In the genomic region with DNA sequence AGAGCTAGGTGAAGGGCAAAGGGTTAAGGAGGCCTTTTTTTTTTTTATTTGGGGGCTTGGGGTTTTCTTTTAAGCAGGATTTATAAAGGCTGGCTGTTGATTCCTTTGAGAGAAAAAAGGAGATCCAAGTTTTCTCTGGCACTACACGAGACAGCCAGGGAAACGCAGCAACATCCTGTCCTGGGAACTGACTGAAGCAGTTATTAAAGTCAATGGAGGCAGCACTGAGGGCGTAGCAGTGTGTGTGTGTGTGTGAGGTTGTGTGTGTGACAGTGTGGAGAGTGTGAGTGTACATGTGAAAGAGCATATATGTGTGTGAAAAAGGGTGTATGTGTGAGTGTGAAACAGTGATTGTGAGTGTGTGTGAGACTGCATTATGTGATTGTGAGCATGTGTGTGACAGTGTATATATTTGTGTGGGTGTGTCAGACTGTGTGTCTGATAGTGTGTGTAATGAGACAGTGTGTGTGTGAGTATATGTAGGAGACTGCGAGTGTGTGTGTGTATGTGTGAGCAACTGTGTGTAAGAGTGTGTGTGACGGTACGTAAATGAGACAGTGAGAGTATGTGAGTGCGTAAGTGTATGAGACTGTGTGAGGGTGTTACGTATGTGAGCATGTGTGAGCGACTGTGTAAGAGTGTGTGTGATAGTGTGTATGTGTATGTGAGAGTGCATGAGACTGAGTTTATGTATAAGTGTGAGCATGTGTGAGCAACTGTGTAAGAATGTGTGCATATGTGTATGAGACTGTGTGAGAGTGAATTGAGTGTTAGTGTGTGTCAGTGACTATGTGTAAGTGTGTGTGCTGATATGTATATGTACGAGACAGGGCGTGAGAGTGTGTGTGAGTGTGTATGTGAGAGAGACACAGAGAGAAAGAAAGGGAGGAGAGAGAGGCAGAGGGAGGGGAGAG, we compare ENCODE assay signal across 1 cellular context.
TF ChIP-seq lines count a peak whose summit lies in the region.

No MANE protein-coding gene starts in this region.

TF ChIP-seq in HEK293, 187 proteins besides CTCF, POLR2A, EP300 and RAD21 (continued from another document):
- peak; percentile 72; the same call in 1 of the 2 replicates for TF ChIP-seq ZNF239 (tag by site-specific recombination; IDR thresholded peaks at IDR 0.05)
- no peak for TF ChIP-seq ZNF600 (tag by site-specific recombination; IDR thresholded peaks at IDR 0.05)
- no peak for TF ChIP-seq ZNF350 (tag by site-specific recombination; IDR thresholded peaks at IDR 0.05)
- TF ChIP-seq ZNF707 (tag by site-specific recombination; IDR thresholded peaks at IDR 0.05), result 0 out of 2 replicates have a peak, but pooled peaks have one; percentile 36
- TF ChIP-seq ZSCAN5A (tag by site-specific recombination; IDR thresholded peaks at IDR 0.05), result 0 out of 2 replicates have a peak, but pooled peaks have one; percentile 37
- TF ChIP-seq ZNF324 (tag by site-specific recombination; IDR thresholded peaks at IDR 0.05), result no peak
- peak; percentile 50 for TF ChIP-seq ZFHX2 (tag by site-specific recombination; conservative IDR thresholded peaks at IDR 0.05)
- TF ChIP-seq ZNF558 (tag by site-specific recombination; IDR thresholded peaks at IDR 0.05), result no peak
- TF ChIP-seq HOXA7 (CRISPR knock-in tag; IDR thresholded peaks at IDR 0.05; ENCODE audit: borderline replicate concordance), result no peak
- TF ChIP-seq PRDM1 (tag by site-specific recombination; IDR thresholded peaks at IDR 0.05), result peak; percentile 91
- TF ChIP-seq ZNF148 (tag by site-specific recombination; IDR thresholded peaks at IDR 0.05; ENCODE audit: borderline replicate concordance), result peak; percentile 49; the same call in 1 of the 2 replicates
- TF ChIP-seq, protein P1, sequence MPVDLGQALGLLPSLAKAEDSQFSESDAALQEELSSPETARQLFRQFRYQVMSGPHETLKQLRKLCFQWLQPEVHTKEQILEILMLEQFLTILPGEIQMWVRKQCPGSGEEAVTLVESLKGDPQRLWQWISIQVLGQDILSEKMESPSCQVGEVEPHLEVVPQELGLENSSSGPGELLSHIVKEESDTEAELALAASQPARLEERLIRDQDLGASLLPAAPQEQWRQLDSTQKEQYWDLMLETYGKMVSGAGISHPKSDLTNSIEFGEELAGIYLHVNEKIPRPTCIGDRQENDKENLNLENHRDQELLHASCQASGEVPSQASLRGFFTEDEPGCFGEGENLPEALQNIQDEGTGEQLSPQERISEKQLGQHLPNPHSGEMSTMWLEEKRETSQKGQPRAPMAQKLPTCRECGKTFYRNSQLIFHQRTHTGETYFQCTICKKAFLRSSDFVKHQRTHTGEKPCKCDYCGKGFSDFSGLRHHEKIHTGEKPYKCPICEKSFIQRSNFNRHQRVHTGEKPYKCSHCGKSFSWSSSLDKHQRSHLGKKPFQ (tag by site-specific recombination; IDR thresholded peaks at IDR 0.05), result peak; percentile 82; the same call in 1 of the 2 replicates
- peak; percentile 72 for TF ChIP-seq ZSCAN4 (tag by site-specific recombination; IDR thresholded peaks at IDR 0.05)
- TF ChIP-seq KLF10 (tag by site-specific recombination; IDR thresholded peaks at IDR 0.05), result no peak
